ENCODE assay signal across 1 cellular context in genomic region chr5:154754460-154755360, GRCh38.
TF ChIP-seq lines count a peak whose summit lies in the region.

No MANE protein-coding gene starts in this region.

TF ChIP-seq in HepG2, 621 proteins besides CTCF, POLR2A, EP300 and RAD21 (continued from another document and continues in another):
- TF ChIP-seq ZNF710 (CRISPR knock-in tag; IDR thresholded peaks at IDR 0.05; ENCODE audit: borderline replicate concordance) (no peak; the same call in 1 of the 2 replicates), CSRNP1 (CRISPR knock-in tag; IDR thresholded peaks at IDR 0.05) (no peak), KAT8 (CRISPR knock-in tag; IDR thresholded peaks at IDR 0.05) (peak; percentile 52; the same call in 1 of the 2 replicates), THAP9 (CRISPR knock-in tag; IDR thresholded peaks at IDR 0.05; ENCODE audit: borderline replicate concordance) (no peak; the same call in 1 of the 2 replicates), ATM (IDR thresholded peaks at IDR 0.05; ENCODE audit: borderline replicate concordance) (no peak), ZKSCAN8 (CRISPR knock-in tag; IDR thresholded peaks at IDR 0.05; ENCODE audit: borderline replicate concordance) (no peak), NFKBIZ (CRISPR knock-in tag; IDR thresholded peaks at IDR 0.05) (peak; percentile 52; the same call in 1 of the 2 replicates), CAMTA2 (CRISPR knock-in tag; IDR thresholded peaks at IDR 0.05; ENCODE audit: borderline replicate concordance) (no peak), SUZ12 (IDR thresholded peaks at IDR 0.05; ENCODE audit: low read depth, low read length) (no peak), MLLT10 (CRISPR knock-in tag; IDR thresholded peaks at IDR 0.05) (no peak), ZNF577 (CRISPR knock-in tag; IDR thresholded peaks at IDR 0.05; ENCODE audit: borderline replicate concordance, low read depth) (no peak), NCOA2 (CRISPR knock-in tag; IDR thresholded peaks at IDR 0.05) (peak; percentile 42), ZFX (CRISPR knock-in tag; IDR thresholded peaks at IDR 0.05; ENCODE audit: low read depth) (peak; percentile 59), MAFF (IDR thresholded peaks at IDR 0.05; ENCODE audit: low read depth, low read length) (no peak), DNMT3B (CRISPR knock-in tag; conservative IDR thresholded peaks at IDR 0.05) (no peak), ZNF761 (CRISPR knock-in tag; conservative IDR thresholded peaks at IDR 0.05) (no peak), BRCA1 (CRISPR knock-in tag; IDR thresholded peaks at IDR 0.05) (no peak), ZNF121 (CRISPR knock-in tag; IDR thresholded peaks at IDR 0.05) (peak; percentile 52; the same call in 1 of the 2 replicates), HMGXB3 (CRISPR knock-in tag; IDR thresholded peaks at IDR 0.05; ENCODE audit: borderline replicate concordance) (0 out of 2 replicates have a peak, but pooled peaks have one; percentile 45), IKZF1 (IDR thresholded peaks at IDR 0.05) (no peak), ADNP (CRISPR knock-in tag; IDR thresholded peaks at IDR 0.05) (no peak), ZNF629 (CRISPR knock-in tag; conservative IDR thresholded peaks at IDR 0.05) (no peak), FOXO1 (CRISPR knock-in tag; IDR thresholded peaks at IDR 0.05) (no peak; the same call in 1 of the 2 replicates), ATF3 (CRISPR knock-in tag; IDR thresholded peaks at IDR 0.05) (peak; percentile 75), NRL (CRISPR knock-in tag; IDR thresholded peaks at IDR 0.05; ENCODE audit: borderline replicate concordance) (no peak; the same call in 1 of the 2 replicates), ZNF766 (CRISPR knock-in tag; IDR thresholded peaks at IDR 0.05; ENCODE audit: borderline replicate concordance) (no peak), KLF15 (CRISPR knock-in tag; IDR thresholded peaks at IDR 0.05; ENCODE audit: borderline replicate concordance) (peak; percentile 69; the same call in 1 of the 2 replicates), STAT6 (CRISPR knock-in tag; IDR thresholded peaks at IDR 0.05; ENCODE audit: borderline replicate concordance) (no peak), CREB3 (CRISPR knock-in tag; IDR thresholded peaks at IDR 0.05) (no peak), SMAD9 (CRISPR knock-in tag; IDR thresholded peaks at IDR 0.05) (no peak), ZBTB33 (CRISPR knock-in tag; IDR thresholded peaks at IDR 0.05) (no peak; the same call in none of the 2 replicates), POGK (CRISPR knock-in tag; conservative IDR thresholded peaks at IDR 0.05) (peak; percentile 86), GATAD2A (CRISPR knock-in tag; IDR thresholded peaks at IDR 0.05) (peak; percentile 63), MTA3 (CRISPR knock-in tag; IDR thresholded peaks at IDR 0.05) (no peak), SNAPC5 (CRISPR knock-in tag; IDR thresholded peaks at IDR 0.05; ENCODE audit: borderline replicate concordance) (no peak), TRIM22 (IDR thresholded peaks at IDR 0.05) (no peak), MZF1 (CRISPR knock-in tag; IDR thresholded peaks at IDR 0.05; ENCODE audit: borderline replicate concordance) (no peak), ZNF207 (IDR thresholded peaks at IDR 0.05; ENCODE audit: borderline replicate concordance) (no peak), SP2 (CRISPR knock-in tag; IDR thresholded peaks at IDR 0.05) (peak; percentile 27; the same call in 1 of the 2 replicates), SOX5 (CRISPR knock-in tag; IDR thresholded peaks at IDR 0.05; ENCODE audit: borderline replicate concordance) (peak; percentile 86), ZSCAN12 (CRISPR knock-in tag; IDR thresholded peaks at IDR 0.05) (no peak), KDM3A (CRISPR knock-in tag; IDR thresholded peaks at IDR 0.05; ENCODE audit: low read depth) (no peak)
